ENCODE assay signal across 18 cellular contexts in genomic region chr10:127292888-127293287, GRCh38.
"Had no signal": no experiment of that assay in that cellular context is flagged by ENCODE, and none has a peak within 500 bp of the region (broad histone marks: within the 10 kb centered on the region; RNA-seq: fewer than 3 reads in every experiment).

No MANE protein-coding gene starts in this region.

- H3K27me3 ChIP-seq: cardiac muscle cell, left lung, sigmoid colon, stomach, testis had no signal

- H3K4me1 Mint-ChIP-seq: mesothelial cell of epicardium had no signal

- H3K4me3 Mint-ChIP-seq: endodermal cell, mesothelial cell of epicardium, type B pancreatic cell had no signal

- ATAC-seq: left lung had no signal

- H3K27me3 Mint-ChIP-seq: type B pancreatic cell had no signal

- H3K36me3 ChIP-seq: cardiac muscle cell, left lung, sigmoid colon, stomach, WERI-Rb-1 had no signal

- H3K36me3 Mint-ChIP-seq: activated naive CD8-positive, alpha-beta T cell treated with anti-CD3 and anti-CD28 coated beads, Interleukin-2, amount 10 ng/mL, durations not matched to agents 7 days and 5 days; stimulated activated effector memory CD8-positive, alpha-beta T cell treated with anti-CD3 and anti-CD28 coated beads, Interleukin-12 subunit alpha, Interleukin-12 subunit beta, amount 100 ng/mL, for 72 hours had no signal

- H3K27ac Mint-ChIP-seq: mesothelial cell of epicardium, type B pancreatic cell had no signal

- H3K4me1 ChIP-seq: left lung, sigmoid colon, testis had no signal

- H3K4me3 ChIP-seq: cardiac muscle cell, left lung, sigmoid colon, stomach, testis had no signal

- H3K9me3 ChIP-seq: testis had no signal

- H3K27ac ChIP-seq: cardiac muscle cell, left lung, sigmoid colon, stomach, testis, WERI-Rb-1 had no signal

- DNase-seq: activated CD4-positive, alpha-beta T cell treated with anti-CD3 and anti-CD28 coated beads, Interleukin-2, amount 50 U/mL, for 4 hours; amygdala; endodermal cell; foreskin melanocyte; glutamatergic neuron; hypothalamus; kidney; left lung; sigmoid colon; stimulated activated CD4-positive, alpha-beta T cell treated with anti-CD3 and anti-CD28 coated beads, Interleukin-4, amount 100 ng/mL, for 24 hours; testis; WERI-Rb-1 had no signal

- H3K9me3 Mint-ChIP-seq: type B pancreatic cell had no signal
